10 cellular contexts compared by ENCODE assay signal in the genomic region with DNA sequence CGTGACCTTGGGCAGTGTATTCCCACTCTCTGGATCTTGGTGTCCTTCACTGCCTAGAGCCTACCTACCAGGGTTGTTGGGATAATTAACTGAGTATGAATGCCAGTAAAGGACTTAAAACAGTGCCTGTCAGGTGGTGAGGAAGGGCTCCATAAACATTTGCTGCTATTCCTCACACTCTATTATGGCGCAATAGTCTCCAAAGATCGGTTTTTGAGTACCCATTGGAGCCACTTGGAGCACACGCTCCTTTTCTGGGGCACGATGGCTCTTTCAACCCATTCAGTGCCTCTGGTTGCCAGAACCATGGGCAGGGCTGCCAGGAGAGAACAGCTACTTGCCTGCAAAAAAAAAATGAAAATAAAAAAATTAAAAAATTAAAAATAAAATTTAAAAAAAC.
"Had no signal": no experiment of that assay in that cellular context is flagged by ENCODE, and none has a peak within 500 bp of the region (broad histone marks: within the 10 kb centered on the region; RNA-seq: fewer than 3 reads in every experiment).

No MANE protein-coding gene starts in this region.

- H3K9ac ChIP-seq: GM23248 had no signal

- FAIRE-seq: H54 had no signal

- H3K9me3 ChIP-seq: HAP-1 had no signal

- H2AFZ ChIP-seq: GM23248, GM23338 had no signal

- H3K27ac ChIP-seq: GM23248 had no signal

- H3K36me3 ChIP-seq: HAP-1 had no signal

- H3K4me2 ChIP-seq: GM23338 had no signal

- H3K4me3 Mint-ChIP-seq: GM23338, H9, HFFc6 had no signal

- H3K4me1 ChIP-seq: HAP-1 had no signal

- H3K9me3 Mint-ChIP-seq: GM23338, H9 had no signal

- DNase-seq: GM23248, GOT3, H7, H9, HCEC 1CT, HFFc6 had no signal

- ATAC-seq: GM23338, HCT116 had no signal

- H3K4me1 Mint-ChIP-seq: GM23338, H9 had no signal

- H3K4me3 ChIP-seq: GM23248, GM23338, HAP-1 had no signal

- H3K27ac Mint-ChIP-seq: GM23338, H9, HFFc6 had no signal
